ENCODE assay signal across 2 cellular contexts in the genomic region with DNA sequence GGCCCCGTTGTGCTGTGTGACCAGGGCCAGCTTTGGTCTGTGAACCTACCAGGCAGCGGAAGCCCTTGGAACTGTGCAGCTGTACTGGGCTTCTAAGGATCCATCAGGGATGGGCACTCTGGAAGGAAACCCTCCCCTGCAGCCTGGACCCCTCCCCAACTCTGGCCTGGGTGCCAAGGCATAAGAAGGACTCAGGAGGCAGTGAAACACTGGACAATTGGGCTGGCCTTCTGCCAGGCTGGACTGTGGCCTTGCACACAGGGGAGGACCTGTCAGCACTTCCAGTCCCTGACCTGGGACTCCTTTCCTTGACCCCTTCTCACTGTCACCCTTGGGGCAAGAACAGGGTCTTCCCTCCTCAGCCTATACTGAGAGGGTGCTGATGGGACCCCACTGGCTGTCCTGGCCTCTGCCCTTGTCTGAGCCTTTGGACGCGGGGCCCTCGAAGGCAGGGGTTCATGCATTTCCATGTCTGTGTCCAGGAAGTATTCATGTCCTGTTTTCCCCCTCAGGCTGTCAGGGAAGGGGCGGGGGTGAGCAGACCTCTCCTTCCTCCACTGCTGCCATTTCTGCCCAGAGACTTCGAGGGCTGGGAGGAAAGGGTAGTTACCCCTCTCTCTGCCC.
TF ChIP-seq lines count a peak whose summit lies in the region.

No MANE protein-coding gene starts in this region.

TF ChIP-seq in K562, 482 proteins besides CTCF, POLR2A, EP300 and RAD21:
- TF ChIP-seq, protein P1, sequence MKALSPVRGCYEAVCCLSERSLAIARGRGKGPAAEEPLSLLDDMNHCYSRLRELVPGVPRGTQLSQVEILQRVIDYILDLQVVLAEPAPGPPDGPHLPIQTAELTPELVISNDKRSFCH (CRISPR knock-in tag; IDR thresholded peaks at IDR 0.05) = no peak
- TF ChIP-seq, protein P1 (tag; IDR thresholded peaks at IDR 0.05) = no peak
- TF ChIP-seq, protein P2, sequence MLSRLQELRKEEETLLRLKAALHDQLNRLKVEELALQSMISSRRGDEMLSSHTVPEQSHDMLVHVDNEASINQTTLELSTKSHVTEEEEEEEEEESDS (CRISPR knock-in tag; IDR thresholded peaks at IDR 0.05) = no peak
- peak; percentile 67 for TF ChIP-seq NFIC (IDR thresholded peaks at IDR 0.05)

TF ChIP-seq in H1, 55 proteins besides CTCF, POLR2A, EP300 and RAD21:
- no peak for TF ChIP-seq SP2 (IDR thresholded peaks at IDR 0.05; ENCODE audit: low read length)
- TF ChIP-seq TEAD4 (IDR thresholded peaks at IDR 0.05; ENCODE audit: low read depth, low read length) = no peak
- TF ChIP-seq ASH2L (IDR thresholded peaks at IDR 0.05; ENCODE audit: low read length) = no peak
- TF ChIP-seq MAFK (IDR thresholded peaks at IDR 0.05; ENCODE audit: low read depth, low read length) = no peak
- no peak for TF ChIP-seq SP4 (IDR thresholded peaks at IDR 0.05; ENCODE audit: low read length)
- TF ChIP-seq JUN (IDR thresholded peaks at IDR 0.05; ENCODE audit: low read depth, low read length) = no peak
- no peak for TF ChIP-seq CTBP2 (IDR thresholded peaks at IDR 0.05; ENCODE audit: borderline replicate concordance, insufficient read depth, insufficient read length, low read length)
- TF ChIP-seq TCF12 (IDR thresholded peaks at IDR 0.05; ENCODE audit: low read depth, low read length) = no peak
- TF ChIP-seq EZH2 (IDR thresholded peaks at IDR 0.05; ENCODE audit: low read depth, low read length, severe bottlenecking) = no peak
- TF ChIP-seq CREB1 (IDR thresholded peaks at IDR 0.05) = no peak
- no peak for TF ChIP-seq NANOG (IDR thresholded peaks at IDR 0.05; ENCODE audit: insufficient read depth, low read depth, low read length, poor library complexity, severe bottlenecking)
- TF ChIP-seq, protein P3, sequence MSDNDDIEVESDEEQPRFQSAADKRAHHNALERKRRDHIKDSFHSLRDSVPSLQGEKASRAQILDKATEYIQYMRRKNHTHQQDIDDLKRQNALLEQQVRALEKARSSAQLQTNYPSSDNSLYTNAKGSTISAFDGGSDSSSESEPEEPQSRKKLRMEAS (IDR thresholded peaks at IDR 0.05) = no peak
- no peak for TF ChIP-seq SIX5 (IDR thresholded peaks at IDR 0.05; ENCODE audit: low read depth, low read length)
- TF ChIP-seq CEBPB (IDR thresholded peaks at IDR 0.05; ENCODE audit: low read depth, low read length) = no peak
- TF ChIP-seq FOSL1 (IDR thresholded peaks at IDR 0.05; ENCODE audit: insufficient read depth, low read depth, low read length) = no peak
